In genomic region chr1:13965770-13966398, GRCh38 we compare ENCODE assay signal across 9 cellular contexts.
DNase-seq lines count a peak whose midpoint lies in the region; ATAC-seq and TF ChIP-seq lines count a peak whose summit lies in the region.
"Had no signal": no experiment of that assay in that cellular context is flagged by ENCODE, and none has a peak within 500 bp of the region (broad histone marks: within the 10 kb centered on the region; RNA-seq: fewer than 3 reads in every experiment).

No MANE protein-coding gene starts in this region.

- H3K4me3 ChIP-seq in H7 (ENCODE audit: insufficient read depth, low read depth, low read length): no peak overlapping the region
- H3K4me3 ChIP-seq in liver (ENCODE audit: low read depth in 1 of 3, low read length in 3 of 3): no peak overlapping the region

- peaks cover 1% of the 10 kb centered on the region; the same call in 1 of the 2 replicates for H3K27me3 ChIP-seq in H7 (ENCODE audit: control insufficient read depth, insufficient read depth, low read length)
- H3K27me3 ChIP-seq in liver (ENCODE audit: control insufficient read depth in 4 of 4, insufficient read depth in 4 of 4, low read length in 3 of 4): peaks cover 0 to 11% (median 0%) of the 10 kb centered on the region in 4 donors

- peaks cover 21% of the 10 kb centered on the region for H3K27me3 Mint-ChIP-seq in chondrocyte (ENCODE audit: low read depth)

- no peak overlapping the region for H3K27ac ChIP-seq in liver (ENCODE audit: low read depth in 1 of 2, low read length in 2 of 2)

- H3K4me3 Mint-ChIP-seq in chondrocyte (ENCODE audit: unreplicated experiment): no peak overlapping the region
- H3K4me3 Mint-ChIP-seq in stimulated activated effector memory CD8-positive, alpha-beta T cell treated with anti-CD3 and anti-CD28 coated beads, Interleukin-12 subunit alpha, Interleukin-12 subunit beta, amount 100 ng/mL, for 72 hours: no peak overlapping the region
- H3K4me3 Mint-ChIP-seq: dendritic cell treated with granulocyte-macrophage colony-stimulating factor and Interleukin-4, amounts not matched to agents 40 ng/mL and 50 ng/mL, for 4 days had no signal

- DNase-seq in AG09319 (ENCODE audit: extremely low read depth, low read depth) (no peak), H7 (peak; percentile 83), NCI-H526 (lab: John Stamatoyannopoulos, UW) (peak; percentile 59 to 83), chondrocyte (ENCODE audit: low spot score) (no peak), OCI-M2 (lab: John Stamatoyannopoulos, UW; ENCODE audit: unreplicated experiment) (no peak)
- DNase-seq in stimulated activated effector memory CD8-positive, alpha-beta T cell treated with anti-CD3 and anti-CD28 coated beads, Interleukin-12 subunit alpha, Interleukin-12 subunit beta, amount 100 ng/mL, for 72 hours (ENCODE audit: low spot score in 2 of 2): no peak

- no peak overlapping the region for H3K27ac Mint-ChIP-seq in chondrocyte (ENCODE audit: unreplicated experiment)
- H3K27ac Mint-ChIP-seq in stimulated activated effector memory CD8-positive, alpha-beta T cell treated with anti-CD3 and anti-CD28 coated beads, Interleukin-12 subunit alpha, Interleukin-12 subunit beta, amount 100 ng/mL, for 72 hours: no peak overlapping the region
- H3K27ac Mint-ChIP-seq: dendritic cell treated with granulocyte-macrophage colony-stimulating factor and Interleukin-4, amounts not matched to agents 40 ng/mL and 50 ng/mL, for 4 days had no signal

- no peaks in the 10 kb centered on the region for H3K36me3 ChIP-seq in H7 (replicated peaks; ENCODE audit: control insufficient read depth, insufficient read depth, low read length)
- H3K36me3 ChIP-seq in liver (ENCODE audit: control insufficient read depth in 4 of 4, insufficient read depth in 3 of 4, low read depth in 1 of 4, low read length in 3 of 4): no peaks in the 10 kb centered on the region

- H3K9me3 Mint-ChIP-seq in chondrocyte (ENCODE audit: low read depth): peaks cover 8% of the 10 kb centered on the region
- no peaks in the 10 kb centered on the region for H3K9me3 Mint-ChIP-seq in stimulated activated effector memory CD8-positive, alpha-beta T cell treated with anti-CD3 and anti-CD28 coated beads, Interleukin-12 subunit alpha, Interleukin-12 subunit beta, amount 100 ng/mL, for 72 hours

- H3K9ac ChIP-seq in liver (ENCODE audit: low read depth in 1 of 2, low read length in 2 of 2): no peak overlapping the region

- H3K9me3 ChIP-seq in liver (ENCODE audit: control insufficient read depth in 4 of 4, low read length in 3 of 4): peaks cover 0 to 7% (median 1%) of the 10 kb centered on the region in 4 donors

- no peaks in the 10 kb centered on the region for H3K4me1 ChIP-seq in liver (ENCODE audit: control insufficient read depth in 4 of 4, insufficient read depth in 4 of 4, low read length in 3 of 4)

- 23% methylated on average over 8 of the region's 8 CpGs for WGBS in liver

- no peaks in the 10 kb centered on the region for H3K4me1 Mint-ChIP-seq in chondrocyte (ENCODE audit: low read depth)
- no peaks in the 10 kb centered on the region for H3K4me1 Mint-ChIP-seq in stimulated activated effector memory CD8-positive, alpha-beta T cell treated with anti-CD3 and anti-CD28 coated beads, Interleukin-12 subunit alpha, Interleukin-12 subunit beta, amount 100 ng/mL, for 72 hours

- H3K36me3 Mint-ChIP-seq in chondrocyte (ENCODE audit: low read depth): no peaks in the 10 kb centered on the region
- no peaks in the 10 kb centered on the region for H3K36me3 Mint-ChIP-seq in stimulated activated effector memory CD8-positive, alpha-beta T cell treated with anti-CD3 and anti-CD28 coated beads, Interleukin-12 subunit alpha, Interleukin-12 subunit beta, amount 100 ng/mL, for 72 hours

- ATAC-seq in HG03571 (IDR thresholded peaks at IDR 0.05; ENCODE audit: unreplicated experiment): no peak
- ATAC-seq in stimulated activated effector memory CD8-positive, alpha-beta T cell treated with anti-CD3 and anti-CD28 coated beads, Interleukin-12 subunit alpha, Interleukin-12 subunit beta, amount 100 ng/mL, for 72 hours: no peak

- TF ChIP-seq RAD21 in liver (IDR thresholded peaks at IDR 0.05): peak; percentile 66 to 75

- TF ChIP-seq CTCF in AG09319 (IDR thresholded peaks at IDR 0.05; ENCODE audit: low read depth, low read length): peak; percentile 45
- TF ChIP-seq CTCF in chondrocyte (IDR thresholded peaks at IDR 0.05): peak; percentile 76
- TF ChIP-seq CTCF in liver (IDR thresholded peaks at IDR 0.05; ENCODE audit: low read depth, low read length, missing input control): peak; percentile 9

TF ChIP-seq in liver, 16 proteins besides CTCF, POLR2A, EP300 and RAD21:
- no peak for TF ChIP-seq YY1 (IDR thresholded peaks at IDR 0.05)
- no peak for TF ChIP-seq MAX (IDR thresholded peaks at IDR 0.05)
- no peak for TF ChIP-seq GABPA (IDR thresholded peaks at IDR 0.05 in 1 of 2, conservative IDR thresholded peaks at IDR 0.05 in 1 of 2)
- no peak for TF ChIP-seq SP1 (IDR thresholded peaks at IDR 0.05)
- TF ChIP-seq, protein P1, sequence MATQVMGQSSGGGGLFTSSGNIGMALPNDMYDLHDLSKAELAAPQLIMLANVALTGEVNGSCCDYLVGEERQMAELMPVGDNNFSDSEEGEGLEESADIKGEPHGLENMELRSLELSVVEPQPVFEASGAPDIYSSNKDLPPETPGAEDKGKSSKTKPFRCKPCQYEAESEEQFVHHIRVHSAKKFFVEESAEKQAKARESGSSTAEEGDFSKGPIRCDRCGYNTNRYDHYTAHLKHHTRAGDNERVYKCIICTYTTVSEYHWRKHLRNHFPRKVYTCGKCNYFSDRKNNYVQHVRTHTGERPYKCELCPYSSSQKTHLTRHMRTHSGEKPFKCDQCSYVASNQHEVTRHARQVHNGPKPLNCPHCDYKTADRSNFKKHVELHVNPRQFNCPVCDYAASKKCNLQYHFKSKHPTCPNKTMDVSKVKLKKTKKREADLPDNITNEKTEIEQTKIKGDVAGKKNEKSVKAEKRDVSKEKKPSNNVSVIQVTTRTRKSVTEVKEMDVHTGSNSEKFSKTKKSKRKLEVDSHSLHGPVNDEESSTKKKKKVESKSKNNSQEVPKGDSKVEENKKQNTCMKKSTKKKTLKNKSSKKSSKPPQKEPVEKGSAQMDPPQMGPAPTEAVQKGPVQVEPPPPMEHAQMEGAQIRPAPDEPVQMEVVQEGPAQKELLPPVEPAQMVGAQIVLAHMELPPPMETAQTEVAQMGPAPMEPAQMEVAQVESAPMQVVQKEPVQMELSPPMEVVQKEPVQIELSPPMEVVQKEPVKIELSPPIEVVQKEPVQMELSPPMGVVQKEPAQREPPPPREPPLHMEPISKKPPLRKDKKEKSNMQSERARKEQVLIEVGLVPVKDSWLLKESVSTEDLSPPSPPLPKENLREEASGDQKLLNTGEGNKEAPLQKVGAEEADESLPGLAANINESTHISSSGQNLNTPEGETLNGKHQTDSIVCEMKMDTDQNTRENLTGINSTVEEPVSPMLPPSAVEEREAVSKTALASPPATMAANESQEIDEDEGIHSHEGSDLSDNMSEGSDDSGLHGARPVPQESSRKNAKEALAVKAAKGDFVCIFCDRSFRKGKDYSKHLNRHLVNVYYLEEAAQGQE (IDR thresholded peaks at IDR 0.05): no peak
- no peak for TF ChIP-seq RXRA (IDR thresholded peaks at IDR 0.05)
- no peak for TF ChIP-seq NR2F2 (IDR thresholded peaks at IDR 0.05)
- no peak for TF ChIP-seq ZBTB33 (IDR thresholded peaks at IDR 0.05)
- TF ChIP-seq HNF4G (IDR thresholded peaks at IDR 0.05): no peak
- TF ChIP-seq FOXA1 (IDR thresholded peaks at IDR 0.05): no peak
- no peak for TF ChIP-seq HNF4A (conservative IDR thresholded peaks at IDR 0.05)
- TF ChIP-seq TAF1 (conservative IDR thresholded peaks at IDR 0.05): no peak
- no peak for TF ChIP-seq JUND (IDR thresholded peaks at IDR 0.05)
- no peak for TF ChIP-seq FOXA2 (IDR thresholded peaks at IDR 0.05)
- TF ChIP-seq, protein P2, sequence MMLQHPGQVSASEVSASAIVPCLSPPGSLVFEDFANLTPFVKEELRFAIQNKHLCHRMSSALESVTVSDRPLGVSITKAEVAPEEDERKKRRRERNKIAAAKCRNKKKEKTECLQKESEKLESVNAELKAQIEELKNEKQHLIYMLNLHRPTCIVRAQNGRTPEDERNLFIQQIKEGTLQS (IDR thresholded peaks at IDR 0.05): no peak
- no peak for TF ChIP-seq EGR1 (IDR thresholded peaks at IDR 0.05; ENCODE audit: low read depth in 2 of 2)

Comparison
In these comparisons a context has a peak if more than half of its experiments do, and no peak if none do; other contexts are left out.
1. DNase-seq: peak in H7 (single experiment) and NCI-H526 (2 of 2); none in AG09319 (single experiment), chondrocyte (single experiment), stimulated activated effector memory CD8-positive, alpha-beta T cell treated with anti-CD3 and anti-CD28 coated beads, Interleukin-12 subunit alpha, Interleukin-12 subunit beta, amount 100 ng/mL, for 72 hours (0 of 2) and OCI-M2 (single experiment).
2. CTCF ChIP-seq: peak in every context shown above with its lines; median percentile 76 in chondrocyte; 45 in AG09319; 9 in liver.